1 cellular context compared by ENCODE assay signal in genomic region chr16:29264080-29264827, GRCh38.
TF ChIP-seq lines count a peak whose summit lies in the region.
"Not testable (repeated sequence)": the region's sequence is repeated elsewhere in the genome, so short reads cannot be mapped to it uniquely, and the experiment has no call there.

No MANE protein-coding gene starts in this region.

TF ChIP-seq in K562, 482 proteins besides CTCF, POLR2A, EP300 and RAD21 (continued from another document):
- TF ChIP-seq ATF3 (IDR thresholded peaks at IDR 0.05) (peak; percentile 54; the same call in 1 of the 2 replicates), CEBPG (tag; conservative IDR thresholded peaks at IDR 0.05 in 1 of 2, IDR thresholded peaks at IDR 0.05 in 1 of 2) (peak in 1 of 2 experiments; percentile 54; a peak in 1 of 4 replicates)
- not testable (repeated sequence) for TF ChIP-seq ATF3 (CRISPR knock-in tag; conservative IDR thresholded peaks at IDR 0.05); CEBPG (CRISPR knock-in tag; IDR thresholded peaks at IDR 0.05)
